In genomic region chr17:41692722-41693521, GRCh38 we compare ENCODE assay signal across 1 cellular context.
A peak's percentile ranks its signal among the peaks of the same experiment; 100 is the strongest.
TF ChIP-seq lines count a peak whose summit lies in the region.

No MANE protein-coding gene starts in this region.

TF ChIP-seq in WTC11, 78 proteins besides CTCF, POLR2A, EP300 and RAD21 (continued from another document):
- TF ChIP-seq ZNF671 (CRISPR knock-in tag; IDR thresholded peaks at IDR 0.05) (peak; percentile 52; the same call in 1 of the 2 replicates), EMX1 (CRISPR knock-in tag; IDR thresholded peaks at IDR 0.05) (peak; percentile 83), NFE2L1 (CRISPR knock-in tag; IDR thresholded peaks at IDR 0.05) (0 out of 2 replicates have a peak, but pooled peaks have one; percentile 13), ZMAT4 (CRISPR knock-in tag; IDR thresholded peaks at IDR 0.05) (peak; percentile 49; the same call in 1 of the 2 replicates), ZNF532 (CRISPR knock-in tag; IDR thresholded peaks at IDR 0.05; ENCODE audit: borderline replicate concordance) (peak; percentile 17; the same call in 1 of the 2 replicates)
